Comparison of ENCODE assay signal across 9 cellular contexts in genomic region chr16:27254262-27254811, GRCh38. TPM values are rescaled to one million over a fixed set of nuclear protein-coding genes. Genes with fewer than 3 reads are reported as not detected.
DNase-seq lines count a peak whose midpoint lies in the region; ATAC-seq and TF ChIP-seq lines count a peak whose summit lies in the region.
"Had no signal": no experiment of that assay in that cellular context is flagged by ENCODE, and none has a peak within 500 bp of the region (broad histone marks: within the 10 kb centered on the region; RNA-seq: fewer than 3 reads in every experiment).

No MANE protein-coding gene starts in this region.

- peaks cover 6 to 14% of the 10 kb centered on the region in 2 donors for H3K4me1 ChIP-seq in breast epithelium
- no peaks in the 10 kb centered on the region; the same call in 1 of the 2 replicates for H3K4me1 ChIP-seq in HAP-1

- intact Hi-C loops in breast epithelium (cut with DNase I; ENCODE audit: low total_unique reads) = loop anchor here (10.0 kb wide), 1 partner anchor 70 kb away; no protein-coding TSS in a partner anchor
- intact Hi-C loops in MCF 10A (cut with micrococcal nuclease) = no loop called here

- H3K36me3 Mint-ChIP-seq in MCF 10A (ENCODE audit: insufficient read depth, unreplicated experiment) = peaks cover 54% of the 10 kb centered on the region

- H3K4me3 Mint-ChIP-seq in MCF 10A (ENCODE audit: unreplicated experiment) = no peak overlapping the region

- H3K4me3 ChIP-seq in breast epithelium (no peak overlapping the region), HAP-1 (no peak overlapping the region)

- H3K9me3 ChIP-seq in breast epithelium (no peaks in the 10 kb centered on the region), HAP-1 (no peaks in the 10 kb centered on the region)

- CTCF ChIA-PET in MCF 10A (lab: Yijun Ruan, JAX) = interaction anchor here (0.6 to 4.4 kb wide), 4 partner anchors 19 to 144 kb away, joined by 3 to 30 read pairs (median 7); no protein-coding TSS in a partner anchor

- ATAC-seq in HG03460 (IDR thresholded peaks at IDR 0.05; ENCODE audit: unreplicated experiment) = peak; percentile 64

- BruUV-seq in MCF 10A (replicated peaks; lab: Mats Ljungman, UMichigan) = no TSS peak

- POLR2A ChIA-PET in MCF 10A (lab: Yijun Ruan, JAX) = interaction anchor here (0.7 to 1.7 kb wide), 5 partner anchors 9 to 74 kb away, joined by 3 to 7 read pairs (median 4); partner anchors contain the start of gene NSMCE1

- in situ Hi-C loops in HAP-1 (cut with MboI; ENCODE audit: low sequenced_read_pairs) = no loop called here

- H3K27ac ChIP-seq in breast epithelium (peak overlapping the region; percentile 73 to 86), epithelial cell of prostate (peak overlapping the region; percentile 1)
- H3K27ac ChIP-seq: HL-60 had no signal

- H3K36me3 ChIP-seq in breast epithelium (no peaks in the 10 kb centered on the region), HAP-1 (replicated peaks) (peaks cover 16% of the 10 kb centered on the region)

- no peak for TF ChIP-seq CTCF in breast epithelium (IDR thresholded peaks at IDR 0.05)
- no peak for TF ChIP-seq CTCF in MCF 10A (IDR thresholded peaks at IDR 0.05; ENCODE audit: unreplicated experiment)

- H3K9me3 Mint-ChIP-seq in MCF 10A (ENCODE audit: unreplicated experiment) = no peaks in the 10 kb centered on the region

- no peak for TF ChIP-seq POLR2A in breast epithelium (IDR thresholded peaks at IDR 0.05)

- H3K4me1 Mint-ChIP-seq in MCF 10A (ENCODE audit: insufficient read depth, unreplicated experiment) = peaks cover 29% of the 10 kb centered on the region

- no peak overlapping the region for H3K27ac Mint-ChIP-seq in MCF 10A (ENCODE audit: low read depth, unreplicated experiment)

- no peaks in the 10 kb centered on the region for H3K27me3 ChIP-seq in breast epithelium
- H3K27me3 ChIP-seq in HAP-1 (ENCODE audit: low read depth) = no peaks in the 10 kb centered on the region

- H3K27me3 Mint-ChIP-seq in MCF 10A (ENCODE audit: insufficient read depth, unreplicated experiment) = no peaks in the 10 kb centered on the region

- DNase-seq in breast epithelium (ENCODE audit: low spot score in 2 of 2) (no peak), MCF 10A (ENCODE audit: unreplicated experiment) (no peak), epithelial cell of prostate (ENCODE audit: low read depth, low spot score) (no peak), DMS53 treated with DMSO at 0.1 percent for 48 hours (lab: John Stamatoyannopoulos, UW; ENCODE audit: unreplicated experiment) (no peak), HAP-1 (ENCODE audit: low spot score in 2 of 2) (no peak), NCI-H1105 (lab: John Stamatoyannopoulos, UW) (no peak), DMS 273 treated with DMSO at 0.1 percent for 48 hours (lab: John Stamatoyannopoulos, UW) (no peak)

RNA-seq across cellular contexts. Expression of gene NSMCE1, which starts 14.2 kb away (rescaled TPM):
- total RNA-seq in breast epithelium (10 to 100 TPM; 32.4 to 54.6 (median 51.8) TPM), MCF 10A (2022) (106 and 119 TPM in 2 replicates)

RNA-seq across cellular contexts. Expression of gene KDM8, which starts 51.0 kb away (rescaled TPM):
- total RNA-seq in breast epithelium = 1 to 10 TPM; 1.9 to 4.5 (median 4.3) TPM
- 3.7 and 4.1 TPM in 2 replicates for total RNA-seq in MCF 10A (2022)

RNA-seq across cellular contexts. Expression of gene IL4R, which starts 59.4 kb away (rescaled TPM):
- total RNA-seq in breast epithelium (10 to 100 TPM; 18.7 to 53.4 (median 51.8) TPM), MCF 10A (2022) (50.4 and 51.9 TPM in 2 replicates)
